Comparison of ENCODE assay signal across 24 cellular contexts in genomic region chr15:100544290-100544945, GRCh38. TPM values are rescaled to one million over a fixed set of nuclear protein-coding genes. Genes with fewer than 3 reads are reported as not detected.
"Had no signal": no experiment of that assay in that cellular context is flagged by ENCODE, and none has a peak within 500 bp of the region (broad histone marks: within the 10 kb centered on the region; RNA-seq: fewer than 3 reads in every experiment).

No MANE protein-coding gene starts in this region.

- H3K27me3 Mint-ChIP-seq: naive thymus-derived CD4-positive, alpha-beta T cell; stimulated activated naive CD8-positive, alpha-beta T cell treated with anti-CD3 and anti-CD28 coated beads, Interleukin-15, Interleukin-2, amounts not matched to agents 100 ng/mL and 50 ng/mL, for 24 hours had no signal

- H3K4me3 ChIP-seq: dorsolateral prefrontal cortex, gastrocnemius medialis, heart right ventricle, psoas muscle, right lobe of liver, thoracic aorta, uterus had no signal

- H3K9me3 Mint-ChIP-seq: central memory CD8-positive, alpha-beta T cell; stimulated activated naive CD8-positive, alpha-beta T cell treated with anti-CD3 and anti-CD28 coated beads, Interleukin-15, Interleukin-2, amounts not matched to agents 100 ng/mL and 50 ng/mL, for 24 hours had no signal

- H3K4me3 Mint-ChIP-seq: central memory CD8-positive, alpha-beta T cell; nephron progenitor cell; stimulated activated naive CD8-positive, alpha-beta T cell treated with anti-CD3 and anti-CD28 coated beads, Interleukin-15, Interleukin-2, amounts not matched to agents 100 ng/mL and 50 ng/mL, for 24 hours had no signal

- ATAC-seq: esophagus mucosa; gastrocnemius medialis; left ventricle myocardium superior; naive thymus-derived CD4-positive, alpha-beta T cell had no signal

- H3K27me3 ChIP-seq: right lobe of liver, uterus had no signal

- DNase-seq: cortex of kidney; dorsolateral prefrontal cortex; effector CD8-positive, alpha-beta T cell; gastrocnemius medialis; heart right ventricle; kidney; left cardiac atrium; left ventricle myocardium superior; naive thymus-derived CD4-positive, alpha-beta T cell; nephron progenitor cell; psoas muscle; retina; right lobe of liver; stimulated activated CD4-positive, alpha-beta T cell treated with anti-CD3 and anti-CD28 coated beads, Interleukin-2, amount 100 ng/mL, for 24 hours; trophoblast cell; uterus had no signal

- H3K36me3 ChIP-seq: gastrocnemius medialis, heart right ventricle, right lobe of liver, thoracic aorta, uterus had no signal

- H3K27ac Mint-ChIP-seq: nephron progenitor cell; stimulated activated naive CD8-positive, alpha-beta T cell treated with anti-CD3 and anti-CD28 coated beads, Interleukin-15, Interleukin-2, amounts not matched to agents 100 ng/mL and 50 ng/mL, for 24 hours had no signal

- H3K4me1 Mint-ChIP-seq: central memory CD8-positive, alpha-beta T cell; nephron progenitor cell had no signal

- H3K4me1 ChIP-seq: gastrocnemius medialis, psoas muscle, right lobe of liver, uterus had no signal

- H3K27ac ChIP-seq: dorsolateral prefrontal cortex, gastrocnemius medialis, heart right ventricle, psoas muscle, right lobe of liver, thoracic aorta, uterus had no signal

- H3K9me3 ChIP-seq: gastrocnemius medialis, heart right ventricle, psoas muscle, right lobe of liver, thoracic aorta, uterus had no signal

RNA-seq across cellular contexts. Expression of gene CERS3, which starts 15.7 kb away (rescaled TPM):
- total RNA-seq: fibroblast of lung, heart right ventricle, left ventricle myocardium superior, lung microvascular endothelial cell, mesenteric fat pad, omental fat pad, right lobe of liver, thoracic aorta had no signal
- polyA plus RNA-seq: fibroblast of lung had no signal
